37 cellular contexts compared by ENCODE assay signal in the genomic region with DNA sequence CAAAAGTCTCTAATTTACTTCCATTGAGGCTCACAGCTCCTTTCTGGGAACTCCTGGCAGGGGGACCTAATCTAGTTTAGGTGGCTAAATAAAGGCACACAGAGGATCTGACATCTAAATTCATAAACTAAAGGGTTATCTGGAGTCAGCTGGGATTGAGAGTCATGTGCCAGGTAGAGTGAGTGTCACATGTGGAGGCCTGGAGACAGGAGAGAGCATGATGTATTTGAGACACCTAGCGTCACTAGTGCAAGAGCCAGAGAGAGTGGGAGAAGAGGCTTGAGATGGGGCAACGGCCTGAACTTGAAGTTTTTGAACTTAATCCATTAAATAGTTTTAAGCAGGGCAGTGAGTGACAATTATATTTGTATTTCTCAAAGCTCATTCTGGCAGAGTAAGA.
"Had no signal": no experiment of that assay in that cellular context is flagged by ENCODE, and none has a peak within 500 bp of the region (broad histone marks: within the 10 kb centered on the region; RNA-seq: fewer than 3 reads in every experiment).

No MANE protein-coding gene starts in this region.

- DNase-seq: activated B cell treated with CpG ODN at 0.5 μM for 24 hours; activated CD4-positive, alpha-beta memory T cell treated with anti-CD3 and anti-CD28 coated beads for 36 hours; activated CD4-positive, alpha-beta T cell treated with anti-CD3 and anti-CD28 coated beads for 4 hours; activated CD4-positive, alpha-beta T cell treated with anti-CD3 and anti-CD28 coated beads, Interleukin-2, amount 10 ng/mL, durations not matched to agents 24 days and 14 days; activated CD4-positive, alpha-beta T cell treated with anti-CD3 and anti-CD28 coated beads, Interleukin-2, amount 50 U/mL, for 1 hour; activated CD4-positive, alpha-beta T cell treated with anti-CD3 and anti-CD28 coated beads, Interleukin-2, amount 50 U/mL, for 4 hours; activated CD4-positive, CD25-positive, alpha-beta regulatory T cell treated with anti-CD3 and anti-CD28 coated beads, Interleukin-2, amount 50 U/mL, for 72 hours; activated CD8-positive, alpha-beta memory T cell treated with anti-CD3 and anti-CD28 coated beads, Interleukin-2, amount 50 U/mL, for 4 hours; activated CD8-positive, alpha-beta T cell treated with anti-CD3 and anti-CD28 coated beads for 36 hours; activated effector memory CD4-positive, alpha-beta T cell treated with anti-CD3 and anti-CD28 coated beads, Interleukin-2, amount 50 U/mL, for 16 hours; activated gamma-delta T cell treated with Interleukin-2 at 50 U/mL for 16 hours; activated naive CD4-positive, alpha-beta T cell; activated naive CD4-positive, alpha-beta T cell treated with anti-CD3 and anti-CD28 coated beads for 36 hours; activated naive CD4-positive, alpha-beta T cell treated with anti-CD3 and anti-CD28 coated beads, Interleukin-2, amount 50 U/mL, for 16 hours; activated naive CD8-positive, alpha-beta T cell treated with anti-CD3 and anti-CD28 coated beads for 36 hours; activated T-cell treated with anti-CD3 and anti-CD28 coated beads for 4 hours; activated T-cell treated with anti-CD3 and anti-CD28 coated beads, Interleukin-2, amount 50 U/mL, for 1 hour; activated T-cell treated with anti-CD3 and anti-CD28 coated beads, Interleukin-2, amount 50 U/mL, for 4 hours; activated T-cell treated with anti-CD3 and anti-CD28 coated beads, Interleukin-2, amount 50 U/mL, for 72 hours; adrenal gland; amniotic stem cell; aorta; body of pancreas; brain microvascular endothelial cell; caudate nucleus; SW 1271; T-helper 1 cell; T-helper 2 cell; T-helper 9 cell had no signal

- H3K4me1 ChIP-seq: adrenal gland, body of pancreas, breast epithelium had no signal

- H3K27ac Mint-ChIP-seq: activated B cell treated with CpG ODN at 0.5 μM for 24 hours; activated CD4-positive, alpha-beta memory T cell treated with anti-CD3 and anti-CD28 coated beads for 36 hours; activated CD4-positive, alpha-beta T cell treated with anti-CD3 and anti-CD28 coated beads, Interleukin-2, amount 10 ng/mL, durations not matched to agents 24 days and 14 days; activated CD8-positive, alpha-beta T cell treated with anti-CD3 and anti-CD28 coated beads for 36 hours; activated naive CD4-positive, alpha-beta T cell treated with anti-CD3 and anti-CD28 coated beads for 36 hours; activated naive CD4-positive, alpha-beta T cell treated with anti-CD3 and anti-CD28 coated beads, Interleukin-2, amount 50 U/mL, for 72 hours; activated naive CD8-positive, alpha-beta T cell treated with anti-CD3 and anti-CD28 coated beads for 36 hours; activated T-cell treated with anti-CD3 and anti-CD28 coated beads, Interleukin-2, amount 50 U/mL, for 72 hours; activated T-helper 1 cell treated with anti-CD3 and anti-CD28 coated beads, Interleukin-12 subunit alpha, Interleukin-12 subunit beta, Interleukin-2, Interleukin-4 antibody, amounts not matched to agents 30 ng/mL and 10 ng/mL and 1 ng/mL, durations not matched to agents 14 hours and 24 hours and 36 hours; activated T-helper 17 cell treated with anti-CD3 and anti-CD28 coated beads, Interleukin-2, amount 50 U/mL, for 72 hours; T-helper 1 cell treated with Interleukin-12 subunit alpha and Interleukin-12 subunit beta and Interleukin-4 antibody, amounts not matched to agents 30 μg/mL and 1 μg/mL, for 36 hours; T-helper 2 cell treated with Interferon-gamma antibody and Interleukin-4, amounts not matched to agents 5 μg/mL and 100 μg/mL, for 36 hours had no signal

- H3K4me3 Mint-ChIP-seq: activated B cell treated with CpG ODN at 0.5 μM for 24 hours; activated CD4-positive, alpha-beta memory T cell treated with anti-CD3 and anti-CD28 coated beads for 36 hours; activated CD4-positive, alpha-beta T cell treated with anti-CD3 and anti-CD28 coated beads, Interleukin-2, amount 10 ng/mL, durations not matched to agents 24 days and 14 days; activated CD8-positive, alpha-beta T cell treated with anti-CD3 and anti-CD28 coated beads for 36 hours; activated naive CD4-positive, alpha-beta T cell treated with anti-CD3 and anti-CD28 coated beads for 36 hours; activated naive CD8-positive, alpha-beta T cell treated with anti-CD3 and anti-CD28 coated beads for 36 hours; activated T-cell treated with anti-CD3 and anti-CD28 coated beads, Interleukin-2, amount 50 U/mL, for 4 hours; activated T-cell treated with anti-CD3 and anti-CD28 coated beads, Interleukin-2, amount 50 U/mL, for 72 hours; activated T-helper 1 cell treated with anti-CD3 and anti-CD28 coated beads, Interleukin-12 subunit alpha, Interleukin-12 subunit beta, Interleukin-2, Interleukin-4 antibody, amounts not matched to agents 30 ng/mL and 10 ng/mL and 1 ng/mL, durations not matched to agents 14 hours and 24 hours and 36 hours; activated T-helper 17 cell treated with anti-CD3 and anti-CD28 coated beads, Interleukin-2, amount 50 U/mL, for 72 hours; central memory CD8-positive, alpha-beta T cell; T-helper 1 cell treated with Interleukin-12 subunit alpha and Interleukin-12 subunit beta and Interleukin-4 antibody, amounts not matched to agents 30 μg/mL and 1 μg/mL, for 36 hours; T-helper 2 cell treated with Interferon-gamma antibody and Interleukin-4, amounts not matched to agents 5 μg/mL and 100 μg/mL, for 36 hours had no signal

- H3K36me3 ChIP-seq: adrenal gland had no signal

- H3K4me1 Mint-ChIP-seq: activated B cell treated with CpG ODN at 0.5 μM for 24 hours; activated CD4-positive, alpha-beta T cell treated with anti-CD3 and anti-CD28 coated beads, Interleukin-2, amount 10 ng/mL, durations not matched to agents 24 days and 14 days; activated T-helper 17 cell treated with anti-CD3 and anti-CD28 coated beads, Interleukin-2, amount 50 U/mL, for 72 hours; central memory CD8-positive, alpha-beta T cell had no signal

- H3K27me3 Mint-ChIP-seq: activated B cell treated with CpG ODN at 0.5 μM for 24 hours; activated CD4-positive, alpha-beta memory T cell treated with anti-CD3 and anti-CD28 coated beads for 36 hours; activated CD4-positive, alpha-beta T cell treated with anti-CD3 and anti-CD28 coated beads, Interleukin-2, amount 10 ng/mL, durations not matched to agents 24 days and 14 days; activated CD8-positive, alpha-beta T cell treated with anti-CD3 and anti-CD28 coated beads for 36 hours; activated naive CD8-positive, alpha-beta T cell treated with anti-CD3 and anti-CD28 coated beads for 36 hours; activated T-helper 17 cell treated with anti-CD3 and anti-CD28 coated beads, Interleukin-2, amount 50 U/mL, for 72 hours; central memory CD8-positive, alpha-beta T cell had no signal

- H3K9me3 ChIP-seq: adrenal gland, body of pancreas, breast epithelium had no signal

- H3K27me3 ChIP-seq: adrenal gland, body of pancreas, brain microvascular endothelial cell, breast epithelium had no signal

- ATAC-seq: activated CD8-positive, alpha-beta T cell treated with anti-CD3 and anti-CD28 coated beads for 36 hours; activated naive CD4-positive, alpha-beta T cell treated with anti-CD3 and anti-CD28 coated beads, Interleukin-2, amount 50 U/mL, for 72 hours; activated T-cell treated with anti-CD3 and anti-CD28 coated beads, Interleukin-2, amount 50 U/mL, for 4 hours; activated T-cell treated with anti-CD3 and anti-CD28 coated beads, Interleukin-2, amount 50 U/mL, for 72 hours; activated T-helper 17 cell treated with anti-CD3 and anti-CD28 coated beads, Interleukin-2, amount 50 U/mL, for 72 hours; body of pancreas had no signal

- H3K4me3 ChIP-seq: adrenal gland, body of pancreas, breast epithelium had no signal

- H3K27ac ChIP-seq: adrenal gland, body of pancreas, brain microvascular endothelial cell, breast epithelium, VCaP had no signal
